ENCODE assay signal across 8 cellular contexts in the genomic region with DNA sequence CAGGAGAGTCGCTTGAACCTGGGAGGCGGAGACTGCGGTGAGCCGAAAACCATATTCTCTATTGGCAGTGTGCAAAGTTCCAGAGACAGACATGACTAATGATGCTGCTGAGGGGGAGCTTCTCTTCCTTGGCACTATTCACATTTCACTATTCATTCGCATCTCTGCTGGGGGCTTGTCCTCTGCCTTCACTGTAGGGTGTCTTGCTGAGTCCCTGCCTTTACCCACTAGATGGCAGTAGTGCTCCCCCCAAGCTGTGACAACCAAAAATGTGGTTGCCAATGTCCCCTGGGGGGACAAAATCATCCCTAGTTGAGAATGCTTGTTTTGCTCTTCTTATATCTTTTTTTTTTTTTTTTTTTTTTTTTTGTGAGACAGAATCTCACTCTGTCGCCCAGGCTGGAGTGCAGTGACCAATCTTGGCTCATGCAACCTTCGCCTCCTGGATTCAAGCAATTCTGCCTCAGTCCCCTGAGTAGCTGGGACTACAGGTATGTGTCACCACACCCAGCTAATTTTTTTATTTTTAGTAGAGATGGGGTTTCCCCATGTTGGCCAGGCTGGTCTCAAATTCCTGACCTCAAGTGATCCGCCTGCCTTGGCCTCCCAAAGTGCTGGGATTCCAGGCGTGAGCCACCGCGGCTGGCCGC. TPM values are rescaled to one million over a fixed set of nuclear protein-coding genes. Genes with fewer than 3 reads are reported as not detected.
DNase-seq lines count a peak whose midpoint lies in the region; ATAC-seq, FAIRE-seq and TF ChIP-seq lines count a peak whose summit lies in the region.
"Not testable (repeated sequence)": the region's sequence is repeated elsewhere in the genome, so short reads cannot be mapped to it uniquely, and the experiment has no call there.

No MANE protein-coding gene starts in this region.

- not testable (repeated sequence) for H3K27ac ChIP-seq in kidney (ENCODE audit: low read depth in 2 of 2, low read length in 2 of 2)

- H3K9ac ChIP-seq in kidney (ENCODE audit: low read length in 2 of 2), result not testable (repeated sequence)

- FAIRE-seq in kidney (lab: Jason Lieb, UNC), result not testable (repeated sequence)

- H3K36me3 ChIP-seq in kidney (ENCODE audit: control insufficient read depth in 1 of 2, insufficient read depth in 2 of 2, low read length in 2 of 2), result peaks cover 7 to 13% of the 10 kb centered on the region in 2 donors

- TF ChIP-seq CTCF in AG09319 (IDR thresholded peaks at IDR 0.05; ENCODE audit: low read depth, low read length) (peak; percentile 81), kidney (IDR thresholded peaks at IDR 0.05; ENCODE audit: borderline replicate concordance, extremely low read depth, insufficient read depth) (peak; percentile 80)

- H3K9me3 ChIP-seq in kidney (ENCODE audit: control insufficient read depth in 1 of 2, low read length in 2 of 2), result not testable (repeated sequence)

- not testable (repeated sequence) for H3K4me1 ChIP-seq in kidney (ENCODE audit: control insufficient read depth in 1 of 2, insufficient read depth in 1 of 2, low read depth in 1 of 2, low read length in 2 of 2)

- not testable (repeated sequence) for H3K4me3 ChIP-seq in kidney (ENCODE audit: low read length in 2 of 2)

- DNase-seq in AG09319 (ENCODE audit: extremely low read depth, low read depth), result peak; percentile 45
- DNase-seq in HS-5 (ENCODE audit: low read depth), result peak; percentile 54
- peak; percentile 18 for DNase-seq in NCI-H774 (lab: John Stamatoyannopoulos, UW)
- DNase-seq in activated CD4-positive, alpha-beta T cell treated with anti-CD3 and anti-CD28 coated beads for 4 hours, result peak; percentile 52 to 67
- DNase-seq in cerebellum (ENCODE audit: low spot score), result peak; percentile 87
- DNase-seq in kidney, result not testable (repeated sequence)
- peak; percentile 32 to 45 for DNase-seq in stimulated activated CD4-positive, alpha-beta T cell treated with anti-CD3 and anti-CD28 coated beads, Interleukin-15, amount 100 ng/mL, for 48 hours (ENCODE audit: low read depth in 2 of 2)

- intact Hi-C loops in kidney (cut with DNase I), result not testable (repeated sequence)

- ATAC-seq in GM18870 (IDR thresholded peaks at IDR 0.05; ENCODE audit: unreplicated experiment), result peak; percentile 57

RNA-seq across cellular contexts. Expression of a gene that starts 57.5 kb away (rescaled TPM):
- total RNA-seq in cerebellum (64.9 TPM), kidney (125 TPM)
- polyA plus RNA-seq in kidney (ENCODE audit: insufficient read depth, low read depth, low replicate concordance), result 12.5 TPM
